Comparison of ENCODE assay signal across 11 cellular contexts in genomic region chr4:157014621-157015591, GRCh38. TPM values are rescaled to one million over a fixed set of nuclear protein-coding genes. Genes with fewer than 3 reads are reported as not detected.
DNase-seq lines count a peak whose midpoint lies in the region; FAIRE-seq and TF ChIP-seq lines count a peak whose summit lies in the region.
"Had no signal": no experiment of that assay in that cellular context is flagged by ENCODE, and none has a peak within 500 bp of the region (broad histone marks: within the 10 kb centered on the region; RNA-seq: fewer than 3 reads in every experiment).

No MANE protein-coding gene starts in this region.

- no TSS peak for BruUV-seq in MCF 10A (replicated peaks; lab: Mats Ljungman, UMichigan)

- peak; percentile 83 for FAIRE-seq in urothelium cell line (lab: Jason Lieb, UNC)
- FAIRE-seq: A204.1 had no signal

- no peaks in the 10 kb centered on the region for H3K4me1 ChIP-seq in breast epithelium
- H3K4me1 ChIP-seq in fibroblast of lung (ENCODE audit: control insufficient read depth, extremely low read depth, insufficient read depth, low read length), result peaks cover 5% of the 10 kb centered on the region

- H3K4me3 Mint-ChIP-seq in MCF 10A (ENCODE audit: unreplicated experiment), result peak overlapping the region; percentile 35
- H3K4me3 Mint-ChIP-seq: type B pancreatic cell had no signal

- CTCF ChIA-PET in MCF 10A (lab: Yijun Ruan, JAX), result interaction anchor here (0.6 to 1.2 kb wide), 6 partner anchors 29 to 434 kb away, joined by 3 to 4 read pairs (median 3); no protein-coding TSS in a partner anchor

- H3K9me3 ChIP-seq in breast epithelium (no peaks in the 10 kb centered on the region), fibroblast of lung (ENCODE audit: control insufficient read depth, insufficient read depth, low read depth, low read length) (no peaks in the 10 kb centered on the region)

- peak overlapping the region; percentile 20 for H3K27ac Mint-ChIP-seq in MCF 10A (ENCODE audit: low read depth, unreplicated experiment)
- H3K27ac Mint-ChIP-seq: type B pancreatic cell had no signal

- H3K27me3 Mint-ChIP-seq in MCF 10A (ENCODE audit: insufficient read depth, unreplicated experiment), result no peaks in the 10 kb centered on the region
- H3K27me3 Mint-ChIP-seq: type B pancreatic cell had no signal

- no peak for TF ChIP-seq POLR2A in breast epithelium (IDR thresholded peaks at IDR 0.05)

- TF ChIP-seq CTCF in MCF 10A (IDR thresholded peaks at IDR 0.05; ENCODE audit: unreplicated experiment) (no peak), breast epithelium (IDR thresholded peaks at IDR 0.05) (no peak), fibroblast of lung (conservative IDR thresholded peaks at IDR 0.05 in 1 of 2, IDR thresholded peaks at IDR 0.05 in 1 of 2; ENCODE audit: low read depth in 1 of 2, low read length in 2 of 2) (peak in 1 of 2 donors; percentile 27)

- peaks cover 32% of the 10 kb centered on the region for H3K4me1 Mint-ChIP-seq in MCF 10A (ENCODE audit: insufficient read depth, unreplicated experiment)

- DNase-seq in MCF 10A (ENCODE audit: unreplicated experiment), result peak; percentile 79
- no peak for DNase-seq in breast epithelium (ENCODE audit: low spot score in 2 of 2)
- DNase-seq in OCI-M1 (lab: John Stamatoyannopoulos, UW), result peak; percentile 86
- peak; percentile 91 to 98 for DNase-seq in fibroblast of lung (ENCODE audit: low read depth in 2 of 2)
- peak; percentile 58 for DNase-seq in urothelium cell line (ENCODE audit: low spot score)
- DNase-seq in activated T-cell treated with anti-CD3 and anti-CD28 coated beads, Interleukin-2, amount 50 U/mL, for 48 hours, result no peak
- no peak for DNase-seq in NCI-H446 treated with DMSO at 0.1 percent for 48 hours (lab: John Stamatoyannopoulos, UW)
- DNase-seq in NCI-H510A treated with DMSO at 0.1 percent for 48 hours (lab: John Stamatoyannopoulos, UW), result no peak
- DNase-seq: activated naive CD4-positive, alpha-beta T cell treated with anti-CD3 and anti-CD28 coated beads, Interleukin-2, amount 50 U/mL, for 16 hours had no signal

- no peaks in the 10 kb centered on the region for H3K27me3 ChIP-seq in breast epithelium
- H3K27me3 ChIP-seq in fibroblast of lung (ENCODE audit: control insufficient read depth, insufficient read depth, low read length), result no peaks in the 10 kb centered on the region

- no peaks in the 10 kb centered on the region for H3K36me3 Mint-ChIP-seq in MCF 10A (ENCODE audit: insufficient read depth, unreplicated experiment)
- H3K36me3 Mint-ChIP-seq: type B pancreatic cell had no signal

- peak overlapping the region; percentile 6 for H2AFZ ChIP-seq in fibroblast of lung (ENCODE audit: low read length)

- intact Hi-C loops in MCF 10A (cut with micrococcal nuclease), result loop anchor here (2.0 kb wide), 1 partner anchor 32 kb away; no protein-coding TSS in a partner anchor
- intact Hi-C loops in breast epithelium (cut with DNase I; ENCODE audit: low total_unique reads), result no loop called here

- no peak overlapping the region for H3K27ac ChIP-seq in breast epithelium
- H3K27ac ChIP-seq in fibroblast of lung (ENCODE audit: insufficient read depth, low read length), result no peak overlapping the region

- no peaks in the 10 kb centered on the region for H3K9me3 Mint-ChIP-seq in MCF 10A (ENCODE audit: unreplicated experiment)
- H3K9me3 Mint-ChIP-seq: type B pancreatic cell had no signal

- H3K36me3 ChIP-seq in breast epithelium (no peaks in the 10 kb centered on the region), fibroblast of lung (ENCODE audit: control insufficient read depth, insufficient read depth, low read length) (no peaks in the 10 kb centered on the region)

- POLR2A ChIA-PET in MCF 10A (lab: Yijun Ruan, JAX), result interaction anchor here (0.6 to 1.9 kb wide), 5 partner anchors 10 to 332 kb away, joined by 3 to 7 read pairs (median 5); no protein-coding TSS in a partner anchor

- no peak overlapping the region for H3K4me3 ChIP-seq in breast epithelium
- no peak overlapping the region for H3K4me3 ChIP-seq in fibroblast of lung (replicated peaks in 1 of 4; ENCODE audit: control extremely low read depth in 1 of 4, insufficient read depth in 1 of 4, low read depth in 3 of 4, low read length in 4 of 4)

- no peak overlapping the region for H3K9ac ChIP-seq in fibroblast of lung (ENCODE audit: insufficient read depth, low read length)

- no peaks in the 10 kb centered on the region for H4K20me1 ChIP-seq in fibroblast of lung (ENCODE audit: control insufficient read depth, extremely low read depth, insufficient read depth, low read length)

- H3K79me2 ChIP-seq in fibroblast of lung (ENCODE audit: control insufficient read depth, insufficient read depth, low read length), result no peaks in the 10 kb centered on the region

- H3K4me2 ChIP-seq in fibroblast of lung (ENCODE audit: extremely low read depth, insufficient read depth, low read length), result peak overlapping the region; percentile 46

RNA-seq across cellular contexts. Expression of gene PDGFC, which starts 43.3 kb away (rescaled TPM):
- total RNA-seq in MCF 10A (2022) (74.8 and 83.7 TPM in 2 replicates), breast epithelium (10 to 100 TPM; 32.4 to 59.7 (median 54.4) TPM), fibroblast of lung (67.3 and 103 TPM in 2 replicates)
- polyA plus RNA-seq in fibroblast of lung, result 43.4 and 55.3 TPM in 2 replicates
- 46.0 and 65.9 TPM in 2 replicates for polyA plus RNA-seq in fibroblast of lung (2012)
- 44.5 and 45.4 TPM in 2 replicates for polyA minus RNA-seq in fibroblast of lung (ENCODE audit: low replicate concordance)

Comparison
In these comparisons a context has a peak if more than half of its experiments do, and no peak if none do; other contexts are left out.
1. DNase-seq: peak in MCF 10A (single experiment), OCI-M1 (single experiment), fibroblast of lung (2 of 2) and urothelium cell line (single experiment); none in breast epithelium (0 of 2), activated T-cell treated with anti-CD3 and anti-CD28 coated beads, Interleukin-2, amount 50 U/mL, for 48 hours (0 of 2), NCI-H446 treated with DMSO at 0.1 percent for 48 hours (single experiment) and NCI-H510A treated with DMSO at 0.1 percent for 48 hours (single experiment).